In genomic region chr1:202569393-202570322, GRCh38 we compare ENCODE assay signal across 15 cellular contexts.
DNase-seq lines count a peak whose midpoint lies in the region; ATAC-seq and TF ChIP-seq lines count a peak whose summit lies in the region.
"Had no signal": no experiment of that assay in that cellular context is flagged by ENCODE, and none has a peak within 500 bp of the region (broad histone marks: within the 10 kb centered on the region; RNA-seq: fewer than 3 reads in every experiment).

No MANE protein-coding gene starts in this region.

- no peaks in the 10 kb centered on the region for H4K20me1 ChIP-seq in mammary epithelial cell (ENCODE audit: insufficient read depth, low read length)

- H3K79me2 ChIP-seq in mammary epithelial cell (ENCODE audit: insufficient read depth, low read length), result no peaks in the 10 kb centered on the region

- H3K4me3 Mint-ChIP-seq in immature natural killer cell, result no peak overlapping the region
- H3K4me3 Mint-ChIP-seq in activated naive CD8-positive, alpha-beta T cell treated with anti-CD3 and anti-CD28 coated beads, Interleukin-2, amount 50 U/mL, for 24 hours, result no peak overlapping the region
- no peak overlapping the region for H3K4me3 Mint-ChIP-seq in activated naive CD4-positive, alpha-beta T cell treated with anti-CD3 and anti-CD28 coated beads, Interleukin-2, amount 10 ng/mL, durations not matched to agents 7 days and 5 days
- H3K4me3 Mint-ChIP-seq: activated CD8-positive, alpha-beta T cell treated with anti-CD3 and anti-CD28 coated beads for 36 hours; activated T-helper 17 cell treated with anti-CD3 and anti-CD28 coated beads, Interleukin-2, amount 50 U/mL, for 72 hours had no signal

- peaks cover 30 to 33% of the 10 kb centered on the region in 2 donors for H3K4me1 Mint-ChIP-seq in immature natural killer cell
- H3K4me1 Mint-ChIP-seq in activated naive CD8-positive, alpha-beta T cell treated with anti-CD3 and anti-CD28 coated beads, Interleukin-2, amount 50 U/mL, for 24 hours, result peaks cover 16% of the 10 kb centered on the region
- peaks cover 11% of the 10 kb centered on the region for H3K4me1 Mint-ChIP-seq in activated naive CD4-positive, alpha-beta T cell treated with anti-CD3 and anti-CD28 coated beads, Interleukin-2, amount 10 ng/mL, durations not matched to agents 7 days and 5 days
- H3K4me1 Mint-ChIP-seq: activated T-helper 17 cell treated with anti-CD3 and anti-CD28 coated beads, Interleukin-2, amount 50 U/mL, for 72 hours had no signal

- H3K27ac ChIP-seq in HUES64 (ENCODE audit: low read depth, low read length), result peak overlapping the region; percentile 83
- H3K27ac ChIP-seq in mammary epithelial cell (ENCODE audit: insufficient read depth, low read depth, low read length), result no peak overlapping the region
- no peak overlapping the region for H3K27ac ChIP-seq in iPS-20b (ENCODE audit: low read length)
- H3K27ac ChIP-seq: vagina had no signal

- peaks cover 41% of the 10 kb centered on the region for H3K4me1 ChIP-seq in HUES64 (ENCODE audit: insufficient read depth, low read length)
- H3K4me1 ChIP-seq in mammary epithelial cell (ENCODE audit: insufficient read depth, low read length), result peaks cover 25% of the 10 kb centered on the region
- peaks cover 39% of the 10 kb centered on the region for H3K4me1 ChIP-seq in iPS-20b (ENCODE audit: insufficient read depth, low read length)
- peaks cover 39% of the 10 kb centered on the region for H3K4me1 ChIP-seq in skeletal muscle satellite cell (ENCODE audit: control insufficient read depth, insufficient read depth, low read length)

- no peak overlapping the region for H3K27ac Mint-ChIP-seq in immature natural killer cell
- no peak overlapping the region for H3K27ac Mint-ChIP-seq in activated naive CD8-positive, alpha-beta T cell treated with anti-CD3 and anti-CD28 coated beads, Interleukin-2, amount 50 U/mL, for 24 hours
- no peak overlapping the region for H3K27ac Mint-ChIP-seq in activated naive CD4-positive, alpha-beta T cell treated with anti-CD3 and anti-CD28 coated beads, Interleukin-2, amount 10 ng/mL, durations not matched to agents 7 days and 5 days
- H3K27ac Mint-ChIP-seq: activated CD8-positive, alpha-beta T cell treated with anti-CD3 and anti-CD28 coated beads for 36 hours; activated T-helper 17 cell treated with anti-CD3 and anti-CD28 coated beads, Interleukin-2, amount 50 U/mL, for 72 hours had no signal

- no peaks in the 10 kb centered on the region for H3K9me3 ChIP-seq in HUES64 (ENCODE audit: insufficient read depth, low read depth, low read length)
- H3K9me3 ChIP-seq in mammary epithelial cell (replicated peaks; ENCODE audit: insufficient read depth, low read length), result no peaks in the 10 kb centered on the region
- no peaks in the 10 kb centered on the region for H3K9me3 ChIP-seq in iPS-20b (ENCODE audit: insufficient read depth, low read depth, low read length)
- no peaks in the 10 kb centered on the region for H3K9me3 ChIP-seq in skeletal muscle satellite cell (replicated peaks; ENCODE audit: low read length)
- H3K9me3 ChIP-seq: vagina had no signal

- no peak overlapping the region for H3K4me2 ChIP-seq in mammary epithelial cell (ENCODE audit: insufficient read depth, low read depth, low read length)
- no peak overlapping the region for H3K4me2 ChIP-seq in skeletal muscle satellite cell (ENCODE audit: low read length)

- no peaks in the 10 kb centered on the region for H3K36me3 ChIP-seq in HUES64 (ENCODE audit: insufficient read depth, low read length)
- H3K36me3 ChIP-seq in mammary epithelial cell (ENCODE audit: insufficient read depth, low read length), result no peaks in the 10 kb centered on the region
- no peaks in the 10 kb centered on the region for H3K36me3 ChIP-seq in iPS-20b (ENCODE audit: insufficient read depth, low read depth, low read length)
- no peaks in the 10 kb centered on the region for H3K36me3 ChIP-seq in skeletal muscle satellite cell (ENCODE audit: insufficient read depth, low read length)

- CTCF ChIA-PET in mammary epithelial cell (lab: Charles Lee; ENCODE audit: low non-redundant PET), result no interaction called here
- CTCF ChIA-PET in activated naive CD4-positive, alpha-beta T cell treated with anti-CD3 and anti-CD28 coated beads, Interleukin-2, amount 10 ng/mL, durations not matched to agents 7 days and 5 days (lab: Charles Lee), result interaction anchor here (0.6 to 4.2 kb wide), 3 partner anchors 105 to 362 kb away, joined by 3 to 12 read pairs (median 3); no protein-coding TSS in a partner anchor

- H2AFZ ChIP-seq in mammary epithelial cell (ENCODE audit: low read depth, low read length), result no peak overlapping the region

- H3K27me3 Mint-ChIP-seq in immature natural killer cell (ENCODE audit: low read depth in 3 of 3), result peaks cover 0 to 2% (median 0%) of the 10 kb centered on the region in 3 donors
- no peaks in the 10 kb centered on the region for H3K27me3 Mint-ChIP-seq in activated naive CD8-positive, alpha-beta T cell treated with anti-CD3 and anti-CD28 coated beads, Interleukin-2, amount 50 U/mL, for 24 hours
- no peaks in the 10 kb centered on the region for H3K27me3 Mint-ChIP-seq in activated naive CD4-positive, alpha-beta T cell treated with anti-CD3 and anti-CD28 coated beads, Interleukin-2, amount 10 ng/mL, durations not matched to agents 7 days and 5 days
- H3K27me3 Mint-ChIP-seq: activated CD8-positive, alpha-beta T cell treated with anti-CD3 and anti-CD28 coated beads for 36 hours; activated T-helper 17 cell treated with anti-CD3 and anti-CD28 coated beads, Interleukin-2, amount 50 U/mL, for 72 hours had no signal

- H3K9me3 Mint-ChIP-seq in immature natural killer cell, result no peaks in the 10 kb centered on the region
- no peaks in the 10 kb centered on the region for H3K9me3 Mint-ChIP-seq in activated naive CD8-positive, alpha-beta T cell treated with anti-CD3 and anti-CD28 coated beads, Interleukin-2, amount 50 U/mL, for 24 hours
- no peaks in the 10 kb centered on the region for H3K9me3 Mint-ChIP-seq in activated naive CD4-positive, alpha-beta T cell treated with anti-CD3 and anti-CD28 coated beads, Interleukin-2, amount 10 ng/mL, durations not matched to agents 7 days and 5 days
- H3K9me3 Mint-ChIP-seq: activated CD8-positive, alpha-beta T cell treated with anti-CD3 and anti-CD28 coated beads for 36 hours; activated T-helper 17 cell treated with anti-CD3 and anti-CD28 coated beads, Interleukin-2, amount 50 U/mL, for 72 hours had no signal

- intact Hi-C loops in mammary epithelial cell (cut with micrococcal nuclease), result no loop called here

- no peak for TF ChIP-seq CTCF in mammary epithelial cell (conservative IDR thresholded peaks at IDR 0.05 in 1 of 2, IDR thresholded peaks at IDR 0.05 in 1 of 2; ENCODE audit: extremely low read depth in 1 of 2, insufficient read depth in 1 of 2, low read depth in 1 of 2, low read length in 2 of 2)

- dilution Hi-C loops in mammary epithelial cell (cut with HindIII; ENCODE audit: low sequenced_read_pairs), result no loop called here

- H3K9ac ChIP-seq in HUES64 (ENCODE audit: low read depth, low read length) (no peak overlapping the region), mammary epithelial cell (ENCODE audit: insufficient read depth, low read length) (no peak overlapping the region), iPS-20b (ENCODE audit: low read depth, low read length) (peak overlapping the region; percentile 31; the same call in 1 of the 2 replicates), skeletal muscle satellite cell (ENCODE audit: low read depth, low read length) (peak overlapping the region; percentile 7)

- DNase-seq in mammary epithelial cell (peak; percentile 44), immature natural killer cell (no peak)
- DNase-seq in activated naive CD8-positive, alpha-beta T cell treated with anti-CD3 and anti-CD28 coated beads, Interleukin-2, amount 50 U/mL, for 24 hours, result no peak
- no peak for DNase-seq in activated naive CD4-positive, alpha-beta T cell treated with anti-CD3 and anti-CD28 coated beads, Interleukin-2, amount 10 ng/mL, durations not matched to agents 7 days and 5 days
- DNase-seq: activated CD8-positive, alpha-beta T cell treated with anti-CD3 and anti-CD28 coated beads for 36 hours; cortex of kidney; stimulated activated CD4-positive, alpha-beta T cell treated with anti-CD3 and anti-CD28 coated beads, Interleukin-4, amount 100 ng/mL, for 4 hours had no signal

- H3K36me3 Mint-ChIP-seq in immature natural killer cell, result peaks cover 4 to 34% (median 7%) of the 10 kb centered on the region in 3 donors
- peaks cover 7% of the 10 kb centered on the region for H3K36me3 Mint-ChIP-seq in activated naive CD8-positive, alpha-beta T cell treated with anti-CD3 and anti-CD28 coated beads, Interleukin-2, amount 50 U/mL, for 24 hours (ENCODE audit: low read depth)
- H3K36me3 Mint-ChIP-seq in activated naive CD4-positive, alpha-beta T cell treated with anti-CD3 and anti-CD28 coated beads, Interleukin-2, amount 10 ng/mL, durations not matched to agents 7 days and 5 days, result peaks cover 4% of the 10 kb centered on the region

- no peak for ATAC-seq in activated naive CD8-positive, alpha-beta T cell treated with anti-CD3 and anti-CD28 coated beads, Interleukin-2, amount 50 U/mL, for 24 hours
- ATAC-seq in GM18868 (IDR thresholded peaks at IDR 0.05; ENCODE audit: unreplicated experiment), result no peak
- ATAC-seq: activated CD8-positive, alpha-beta T cell treated with anti-CD3 and anti-CD28 coated beads for 36 hours; activated T-helper 17 cell treated with anti-CD3 and anti-CD28 coated beads, Interleukin-2, amount 50 U/mL, for 72 hours; HepG2 had no signal

- in situ Hi-C loops in mammary epithelial cell (cut with MboI; ENCODE audit: low sequenced_read_pairs in 2 of 2), result no loop called here

- H3K27me3 ChIP-seq in HUES64 (ENCODE audit: insufficient read depth, low read length) (no peaks in the 10 kb centered on the region), mammary epithelial cell (ENCODE audit: insufficient read depth, low read length) (no peaks in the 10 kb centered on the region), iPS-20b (ENCODE audit: insufficient read depth, low read length) (no peaks in the 10 kb centered on the region), skeletal muscle satellite cell (ENCODE audit: control insufficient read depth, insufficient read depth, low read length) (no peaks in the 10 kb centered on the region)
- H3K27me3 ChIP-seq: vagina had no signal

- H3K4me3 ChIP-seq in HUES64 (ENCODE audit: low read length) (no peak overlapping the region), mammary epithelial cell (replicated peaks in 1 of 3; ENCODE audit: insufficient read depth in 1 of 3, low read depth in 2 of 3, low read length in 3 of 3) (no peak overlapping the region), iPS-20b (ENCODE audit: low read length) (no peak overlapping the region), skeletal muscle satellite cell (ENCODE audit: low read length) (no peak overlapping the region)
- H3K4me3 ChIP-seq: lung, vagina had no signal

- BruUV-seq in mammary epithelial cell (replicated peaks; lab: Mats Ljungman, UMichigan), result no TSS peak

Comparison
In these comparisons a context has a peak if more than half of its experiments do, and no peak if none do; other contexts are left out.
1. H3K9ac ChIP-seq: peak in iPS-20b (single experiment) and skeletal muscle satellite cell (single experiment); none in HUES64 (single experiment) and mammary epithelial cell (single experiment).